In genomic region chr6:42047220-42047590, GRCh38 we compare ENCODE assay signal across 8 cellular contexts. TPM values are rescaled to one million over a fixed set of nuclear protein-coding genes. Genes with fewer than 3 reads are reported as not detected.
DNase-seq lines count a peak whose midpoint lies in the region; ATAC-seq, FAIRE-seq and TF ChIP-seq lines count a peak whose summit lies in the region.
"Had no signal": no experiment of that assay in that cellular context is flagged by ENCODE, and none has a peak within 500 bp of the region (broad histone marks: within the 10 kb centered on the region; RNA-seq: fewer than 3 reads in every experiment).

No MANE protein-coding gene starts in this region.

- H3K27ac Mint-ChIP-seq in IgD-negative memory B cell, result peak overlapping the region; percentile 93 to 98 (median 98)
- H3K27ac Mint-ChIP-seq in activated naive CD4-positive, alpha-beta T cell treated with anti-CD3 and anti-CD28 coated beads, Interleukin-2, amount 50 U/mL, for 72 hours, result peak overlapping the region; percentile 4 to 98
- H3K27ac Mint-ChIP-seq in stimulated activated memory B cell treated with anti-CD40 and anti-IgM and Interleukin-4, amounts not matched to agents 10 μg/mL and 1 μg/mL and 100 μg/mL, for 72 hours, result peak overlapping the region; percentile 97

- no peaks in the 10 kb centered on the region for H3K36me3 Mint-ChIP-seq in IgD-negative memory B cell
- peaks cover 17 to 39% of the 10 kb centered on the region in 2 donors for H3K36me3 Mint-ChIP-seq in activated naive CD4-positive, alpha-beta T cell treated with anti-CD3 and anti-CD28 coated beads, Interleukin-2, amount 50 U/mL, for 72 hours
- no peaks in the 10 kb centered on the region for H3K36me3 Mint-ChIP-seq in stimulated activated memory B cell treated with anti-CD40 and anti-IgM and Interleukin-4, amounts not matched to agents 10 μg/mL and 1 μg/mL and 100 μg/mL, for 72 hours

- intact Hi-C loops in kidney (cut with DNase I), result loop anchor here (10.0 kb wide), 2 partner anchors 112 to 262 kb away; partner anchors contain the start of genes PRICKLE4 and TOMM6
- intact Hi-C loops in head of caudate nucleus (cut with DNase I), result no loop called here

- peak overlapping the region; percentile 92 to 100 (median 98) for H3K4me3 Mint-ChIP-seq in IgD-negative memory B cell
- peak overlapping the region; percentile 99 for H3K4me3 Mint-ChIP-seq in stimulated activated memory B cell treated with anti-CD40 and anti-IgM and Interleukin-4, amounts not matched to agents 10 μg/mL and 1 μg/mL and 100 μg/mL, for 72 hours

- H3K9me3 ChIP-seq in kidney (ENCODE audit: control insufficient read depth in 1 of 2, low read length in 2 of 2), result no peaks in the 10 kb centered on the region

- FAIRE-seq in kidney (lab: Jason Lieb, UNC), result no peak

- H3K36me3 ChIP-seq in kidney (ENCODE audit: control insufficient read depth in 1 of 2, insufficient read depth in 2 of 2, low read length in 2 of 2), result no peaks in the 10 kb centered on the region

- peak overlapping the region in 1 of 2 donors; percentile 90 for H3K27ac ChIP-seq in kidney (ENCODE audit: low read depth in 2 of 2, low read length in 2 of 2)

- peak overlapping the region in 1 of 2 donors; percentile 29 for H3K9ac ChIP-seq in kidney (ENCODE audit: low read length in 2 of 2)

- no peak for TF ChIP-seq CTCF in kidney (IDR thresholded peaks at IDR 0.05; ENCODE audit: borderline replicate concordance, extremely low read depth, insufficient read depth)

- H3K9me3 Mint-ChIP-seq in IgD-negative memory B cell, result no peaks in the 10 kb centered on the region
- H3K9me3 Mint-ChIP-seq in activated naive CD4-positive, alpha-beta T cell treated with anti-CD3 and anti-CD28 coated beads, Interleukin-2, amount 50 U/mL, for 72 hours, result no peaks in the 10 kb centered on the region
- no peaks in the 10 kb centered on the region for H3K9me3 Mint-ChIP-seq in stimulated activated memory B cell treated with anti-CD40 and anti-IgM and Interleukin-4, amounts not matched to agents 10 μg/mL and 1 μg/mL and 100 μg/mL, for 72 hours

- H3K4me3 ChIP-seq in kidney (ENCODE audit: low read length in 2 of 2), result peak overlapping the region; percentile 5 to 77

- DNase-seq in activated naive CD4-positive, alpha-beta T cell treated with anti-CD3 and anti-CD28 coated beads, Interleukin-2, amount 50 U/mL, for 72 hours (ENCODE audit: low spot score in 2 of 2), result no peak
- DNase-seq in kidney (no peak), head of caudate nucleus (no peak), NCI-H524 treated with DMSO at 0.1 percent for 48 hours (lab: John Stamatoyannopoulos, UW) (no peak), A172 (ENCODE audit: low spot score) (no peak)
- DNase-seq: Kasumi-1 had no signal

- peaks cover 41 to 48% (median 44%) of the 10 kb centered on the region in 3 donors for H3K4me1 Mint-ChIP-seq in IgD-negative memory B cell
- peaks cover 73% of the 10 kb centered on the region for H3K4me1 Mint-ChIP-seq in stimulated activated memory B cell treated with anti-CD40 and anti-IgM and Interleukin-4, amounts not matched to agents 10 μg/mL and 1 μg/mL and 100 μg/mL, for 72 hours

- no peak for ATAC-seq in activated naive CD4-positive, alpha-beta T cell treated with anti-CD3 and anti-CD28 coated beads, Interleukin-2, amount 50 U/mL, for 72 hours
- ATAC-seq in stimulated activated memory B cell treated with anti-CD40 and anti-IgM and Interleukin-4, amounts not matched to agents 10 μg/mL and 1 μg/mL and 100 μg/mL, for 72 hours, result no peak

- no peaks in the 10 kb centered on the region for H3K27me3 Mint-ChIP-seq in IgD-negative memory B cell
- no peaks in the 10 kb centered on the region for H3K27me3 Mint-ChIP-seq in stimulated activated memory B cell treated with anti-CD40 and anti-IgM and Interleukin-4, amounts not matched to agents 10 μg/mL and 1 μg/mL and 100 μg/mL, for 72 hours

- peaks cover 19 to 42% of the 10 kb centered on the region in 2 donors for H3K4me1 ChIP-seq in kidney (ENCODE audit: control insufficient read depth in 1 of 2, insufficient read depth in 1 of 2, low read depth in 1 of 2, low read length in 2 of 2)

RNA-seq across cellular contexts. Expression of gene TAF8, which starts 3.1 kb away (rescaled TPM):
- polyA plus RNA-seq in IgD-negative memory B cell, result 22.2 TPM
- 10 to 100 TPM; 62.9 to 77.1 TPM for total RNA-seq in activated naive CD4-positive, alpha-beta T cell treated with anti-CD3 and anti-CD28 coated beads, Interleukin-2, amount 50 U/mL, for 72 hours
- total RNA-seq in kidney, result 32.0 TPM
- 16.3 TPM for polyA plus RNA-seq in kidney (ENCODE audit: insufficient read depth, low read depth, low replicate concordance)
- 14.5 and 20.4 TPM in 2 replicates for total RNA-seq in A172 (2014; rRNA removed; shearing (Covaris generic))
